In genomic region chr3:33054100-33055097, GRCh38 we compare ENCODE assay signal across 1 cellular context.
TF ChIP-seq lines count a peak whose summit lies in the region.

No MANE protein-coding gene starts in this region.

TF ChIP-seq in K562, 482 proteins besides CTCF, POLR2A, EP300 and RAD21 (continued from another document and continues in another):
- TF ChIP-seq ARID4B (CRISPR knock-in tag; IDR thresholded peaks at IDR 0.05) (no peak), ZNF143 (CRISPR knock-in tag; IDR thresholded peaks at IDR 0.05) (no peak), CHD2 (IDR thresholded peaks at IDR 0.05; ENCODE audit: low read depth, low read length) (no peak), POLR2AphosphoS5 (IDR thresholded peaks at IDR 0.05; ENCODE audit: control insufficient read depth, insufficient read depth, low read depth, low read length) (peak; percentile 96), CGGBP1 (CRISPR knock-in tag; IDR thresholded peaks at IDR 0.05) (no peak), HDGF (IDR thresholded peaks at IDR 0.05) (0 out of 2 replicates have a peak, but pooled peaks have one; percentile 25), HCFC1 (IDR thresholded peaks at IDR 0.05; ENCODE audit: low read depth, low read length) (no peak; the same call in 1 of the 2 replicates), HNRNPL (IDR thresholded peaks at IDR 0.05; ENCODE audit: low read depth, low read length) (no peak), SMARCA4 (IDR thresholded peaks at IDR 0.05) (peak; percentile 98), ZNF655 (CRISPR knock-in tag; IDR thresholded peaks at IDR 0.05) (no peak), ZNF124 (CRISPR knock-in tag; IDR thresholded peaks at IDR 0.05) (no peak), KLF16 (IDR thresholded peaks at IDR 0.05) (peak; percentile 97), FOXM1 (IDR thresholded peaks at IDR 0.05; ENCODE audit: low read depth) (peak; percentile 93), FOXM1 (CRISPR knock-in tag; IDR thresholded peaks at IDR 0.05; ENCODE audit: low read depth) (no peak), C11orf30 (IDR thresholded peaks at IDR 0.05; ENCODE audit: low read depth) (no peak), CBX3 (IDR thresholded peaks at IDR 0.05; ENCODE audit: borderline replicate concordance in 1 of 2, low read length in 2 of 2) (peak in 1 of 2 experiments; percentile 49; a peak in 2 of 3 replicates), JUND (IDR thresholded peaks at IDR 0.05; ENCODE audit: borderline replicate concordance, low read depth, low read length) (peak; percentile 67; the same call in 1 of the 2 replicates), JUND (tag; IDR thresholded peaks at IDR 0.05; ENCODE audit: borderline replicate concordance, low read depth, low read length) (peak; percentile 53; the same call in 2 of the 3 replicates), RBM25 (IDR thresholded peaks at IDR 0.05; ENCODE audit: low read depth, low read length, severe bottlenecking) (no peak), PATZ1 (CRISPR knock-in tag; IDR thresholded peaks at IDR 0.05; ENCODE audit: borderline replicate concordance) (no peak), ZNF280B (CRISPR knock-in tag; IDR thresholded peaks at IDR 0.05) (no peak), ZNF140 (CRISPR knock-in tag; IDR thresholded peaks at IDR 0.05) (no peak), ETV5 (CRISPR knock-in tag; IDR thresholded peaks at IDR 0.05; ENCODE audit: low read depth) (no peak), ELF4 (CRISPR knock-in tag; IDR thresholded peaks at IDR 0.05) (peak; percentile 79; the same call in 1 of the 2 replicates), GTF2B (IDR thresholded peaks at IDR 0.05; ENCODE audit: extremely low read depth, insufficient read length) (no peak), SPI1 (IDR thresholded peaks at IDR 0.05; ENCODE audit: borderline replicate concordance, low read depth, low read length) (peak; percentile 80; the same call in 1 of the 2 replicates), SMARCB1 (IDR thresholded peaks at IDR 0.05; ENCODE audit: insufficient read length, low read depth) (peak; percentile 28), MTA2 (IDR thresholded peaks at IDR 0.05; ENCODE audit: low read depth) (peak; percentile 95), PTBP1 (IDR thresholded peaks at IDR 0.05; ENCODE audit: low read depth, low read length) (no peak), U2AF1 (optimal IDR thresholded peaks at IDR 0.05; ENCODE audit: low read depth, low read length) (no peak), ESRRA (IDR thresholded peaks at IDR 0.05; ENCODE audit: borderline replicate concordance, low read depth) (peak; percentile 70; the same call in 1 of the 2 replicates), NR0B1 (IDR thresholded peaks at IDR 0.05; ENCODE audit: partially characterized antibody) (no peak), ZNF77 (CRISPR knock-in tag; IDR thresholded peaks at IDR 0.05) (no peak), TOE1 (IDR thresholded peaks at IDR 0.05; ENCODE audit: borderline replicate concordance) (peak; percentile 51; the same call in 1 of the 2 replicates), TOE1 (CRISPR knock-in tag; IDR thresholded peaks at IDR 0.05; ENCODE audit: borderline replicate concordance, low read depth) (no peak), HDAC2 (IDR thresholded peaks at IDR 0.05) (peak; percentile 94), PCBP2 (IDR thresholded peaks at IDR 0.05; ENCODE audit: low read depth, low read length, poor library complexity, severe bottlenecking) (no peak), SMAD1 (IDR thresholded peaks at IDR 0.05; ENCODE audit: low read depth, low read length, partially characterized antibody) (peak; percentile 71), NR2C1 (IDR thresholded peaks at IDR 0.05) (peak; percentile 42; the same call in 1 of the 2 replicates), NR2C1 (tag; IDR thresholded peaks at IDR 0.05) (peak; percentile 78), PTRF (tag; IDR thresholded peaks at IDR 0.05) (no peak), E2F3 (CRISPR knock-in tag; IDR thresholded peaks at IDR 0.05) (no peak), CCAR2 (IDR thresholded peaks at IDR 0.05; ENCODE audit: low read depth, low read length) (no peak), MXD1 (CRISPR knock-in tag; IDR thresholded peaks at IDR 0.05; ENCODE audit: borderline replicate concordance, poor library complexity, severe bottlenecking) (no peak), ATF7 (IDR thresholded peaks at IDR 0.05) (peak; percentile 65), ZSCAN32 (CRISPR knock-in tag; IDR thresholded peaks at IDR 0.05) (no peak), GABPB1 (CRISPR knock-in tag; IDR thresholded peaks at IDR 0.05) (no peak), ZNF764 (CRISPR knock-in tag; IDR thresholded peaks at IDR 0.05; ENCODE audit: low read depth) (no peak), MCM2 (IDR thresholded peaks at IDR 0.05; ENCODE audit: low read depth) (no peak), ZFP30 (CRISPR knock-in tag; IDR thresholded peaks at IDR 0.05; ENCODE audit: borderline replicate concordance) (no peak), CCNT2 (IDR thresholded peaks at IDR 0.05; ENCODE audit: borderline replicate concordance, extremely low read depth, insufficient read length, low read depth, low read length) (peak; percentile 92), GTF2A2 (tag; IDR thresholded peaks at IDR 0.05) (no peak), NCOR1 (IDR thresholded peaks at IDR 0.05) (peak; percentile 97), MTF1 (CRISPR knock-in tag; IDR thresholded peaks at IDR 0.05; ENCODE audit: borderline replicate concordance) (no peak), CHD1 (IDR thresholded peaks at IDR 0.05; ENCODE audit: low read length) (no peak), ZNF778 (CRISPR knock-in tag; IDR thresholded peaks at IDR 0.05) (no peak), ZNF277 (CRISPR knock-in tag; IDR thresholded peaks at IDR 0.05; ENCODE audit: borderline replicate concordance) (no peak), ZNF165 (CRISPR knock-in tag; IDR thresholded peaks at IDR 0.05; ENCODE audit: borderline replicate concordance) (no peak), SNIP1 (IDR thresholded peaks at IDR 0.05; ENCODE audit: low read depth) (no peak), ZNF785 (CRISPR knock-in tag; IDR thresholded peaks at IDR 0.05) (no peak), E2F5 (CRISPR knock-in tag; IDR thresholded peaks at IDR 0.05) (0 out of 2 replicates have a peak, but pooled peaks have one; percentile 22), TAF1 (IDR thresholded peaks at IDR 0.05; ENCODE audit: control insufficient read depth, extremely low read depth, insufficient read depth, low read length, severe bottlenecking) (no peak)
